Comparison of ENCODE assay signal across 8 cellular contexts in genomic region chr1:14095001-14095400, GRCh38.
DNase-seq lines count a peak whose midpoint lies in the region; ATAC-seq, FAIRE-seq and TF ChIP-seq lines count a peak whose summit lies in the region.

No MANE protein-coding gene starts in this region.

- TF ChIP-seq RAD21 in K562 (CRISPR knock-in tag; conservative IDR thresholded peaks at IDR 0.05 in 1 of 2, IDR thresholded peaks at IDR 0.05 in 1 of 2): peak; percentile 58 to 80

- DNase-seq in GM13977 (ENCODE audit: low spot score) (peak; percentile 37), NCI-H146 (lab: John Stamatoyannopoulos, UW) (peak; percentile 76), K562 (ENCODE audit: extremely low read depth in 1 of 4, low spot score in 3 of 4) (peak; percentile 57 to 63 (median 60)), neural progenitor cell (ENCODE audit: low spot score) (peak; percentile 64), T1000 (lab: John Stamatoyannopoulos, UW) (no peak), stomach (no peak)

- no peaks in the 10 kb centered on the region for H3K9me1 ChIP-seq in K562 (ENCODE audit: control insufficient read depth, insufficient read depth, low read length)

- TF ChIP-seq POLR2A in K562 (conservative IDR thresholded peaks at IDR 0.05): no peak
- no peak for TF ChIP-seq POLR2A in stomach (IDR thresholded peaks at IDR 0.05)

- POLR2A ChIA-PET in K562 (lab: Yijun Ruan, JAX): no interaction called here

- H4K20me1 ChIP-seq in K562 (replicated peaks; ENCODE audit: control insufficient read depth, insufficient read depth, low read length) (no peaks in the 10 kb centered on the region), neural progenitor cell (ENCODE audit: low read depth) (no peaks in the 10 kb centered on the region)

- intact Hi-C loops in K562 (cut with micrococcal nuclease) (no loop called here), stomach (cut with DNase I; ENCODE audit: low total_unique reads) (no loop called here)

- peaks cover 4% of the 10 kb centered on the region for H3K4me1 Mint-ChIP-seq in neural progenitor cell

- H3K27ac ChIP-seq in K562 (ENCODE audit: extremely low read depth, low read depth, low read length) (no peak overlapping the region), neural progenitor cell (no peak overlapping the region), stomach (no peak overlapping the region)

- no peaks in the 10 kb centered on the region for H3K36me3 Mint-ChIP-seq in neural progenitor cell

- no peak for TF ChIP-seq EP300 in K562 (IDR thresholded peaks at IDR 0.05; ENCODE audit: low read length)
- no peak for TF ChIP-seq EP300 in stomach (IDR thresholded peaks at IDR 0.05)

- peak; percentile 83 for FAIRE-seq in K562 (lab: Jason Lieb, UNC)

- H3F3A ChIP-seq in neural progenitor cell (ENCODE audit: low read depth): no peaks in the 10 kb centered on the region

- no TSS peak for BruUV-seq in K562 (replicated peaks; lab: Mats Ljungman, UMichigan)

- H2AFZ ChIP-seq in K562 (ENCODE audit: low read depth, low read length) (no peak overlapping the region), neural progenitor cell (replicated peaks) (no peak overlapping the region)

- peaks cover 4% of the 10 kb centered on the region for H3K9me3 Mint-ChIP-seq in neural progenitor cell

- no peak overlapping the region for H3K9ac ChIP-seq in K562 (ENCODE audit: insufficient read depth in 1 of 2, low read depth in 2 of 2, low read length in 2 of 2)
- H3K9ac ChIP-seq in neural progenitor cell: no peak overlapping the region

- H3K4me2 ChIP-seq in K562 (ENCODE audit: insufficient read depth, low read length) (no peak overlapping the region), neural progenitor cell (no peak overlapping the region)

- H3K4me3 ChIP-seq in K562 (no peak overlapping the region), neural progenitor cell (no peak overlapping the region), stomach (no peak overlapping the region)

- no peak overlapping the region for H3K4me3 Mint-ChIP-seq in neural progenitor cell

- ATAC-seq in K562 (peak; percentile 89), GM18907 (IDR thresholded peaks at IDR 0.05; ENCODE audit: unreplicated experiment) (no peak), HG03045 (IDR thresholded peaks at IDR 0.05; ENCODE audit: unreplicated experiment) (no peak)

- no peak overlapping the region for H3K27ac Mint-ChIP-seq in neural progenitor cell

- peaks cover 4% of the 10 kb centered on the region for H3K27me3 Mint-ChIP-seq in neural progenitor cell (ENCODE audit: insufficient read depth, low read depth)

- H3K27me3 ChIP-seq in K562 (ENCODE audit: control insufficient read depth in 2 of 2, insufficient read depth in 2 of 2, low read length in 2 of 2) (no peaks in the 10 kb centered on the region), neural progenitor cell (no peaks in the 10 kb centered on the region), stomach (no peaks in the 10 kb centered on the region)

- CTCF ChIA-PET in K562 (lab: Yijun Ruan, JAX; ENCODE audit: low intra/inter-chr PET ratio): interaction anchor here (1.0 kb wide), 1 partner anchor 952 kb away, joined by 3 read pairs; no protein-coding TSS in a partner anchor

- in situ Hi-C loops in GM13977 (cut with MboI; ENCODE audit: low pct_unique_long_range_greater_than_20kb, low sequenced_read_pairs, unreplicated experiment): no loop called here
- in situ Hi-C loops in K562 (cut with MboI): no loop called here

- 0% methylated on average over 3 of the region's 3 CpGs for WGBS in K562 (ENCODE audit: insufficient coverage, low coverage, missing lambda C conversion rate)
- 43 to 60% (median 46%) methylated on average over 3 of the region's 3 CpGs for WGBS in stomach, 5 donors

- no peaks in the 10 kb centered on the region for H3K4me1 ChIP-seq in K562 (replicated peaks in 1 of 2; ENCODE audit: control insufficient read depth in 2 of 2, insufficient read depth in 2 of 2, low read length in 2 of 2)
- no peaks in the 10 kb centered on the region for H3K4me1 ChIP-seq in neural progenitor cell
- H3K4me1 ChIP-seq in stomach: no peaks in the 10 kb centered on the region

- peak; percentile 37 for TF ChIP-seq CTCF in GM13977 (IDR thresholded peaks at IDR 0.05; ENCODE audit: extremely low read depth, insufficient read depth, missing control alignments)
- peak; percentile 60 to 75 (median 72) for TF ChIP-seq CTCF in K562 (IDR thresholded peaks at IDR 0.05 in 2 of 3, conservative IDR thresholded peaks at IDR 0.05 in 1 of 3; ENCODE audit: insufficient read depth in 2 of 3, low read depth in 1 of 3, low read length in 3 of 3)
- TF ChIP-seq CTCF in neural progenitor cell (IDR thresholded peaks at IDR 0.05): peak; percentile 66
- peak in 1 of 7 experiments; percentile 10 for TF ChIP-seq CTCF in stomach (IDR thresholded peaks at IDR 0.05)

- H3K9me3 ChIP-seq in K562 (replicated peaks; ENCODE audit: control insufficient read depth, insufficient read depth, low read depth, low read length): no peaks in the 10 kb centered on the region
- H3K9me3 ChIP-seq in neural progenitor cell (ENCODE audit: low read depth): peaks cover 3% of the 10 kb centered on the region
- peaks cover 0 to 13% (median 7%) of the 10 kb centered on the region in 4 donors for H3K9me3 ChIP-seq in stomach

- H3K36me3 ChIP-seq in K562 (ENCODE audit: control insufficient read depth, insufficient read depth, low read length) (no peaks in the 10 kb centered on the region), neural progenitor cell (no peaks in the 10 kb centered on the region), stomach (no peaks in the 10 kb centered on the region)

- H3K79me2 ChIP-seq in K562 (ENCODE audit: control insufficient read depth, insufficient read depth, low read length) (no peaks in the 10 kb centered on the region), neural progenitor cell (ENCODE audit: low read depth) (no peaks in the 10 kb centered on the region)

TF ChIP-seq in K562, 482 proteins besides CTCF, POLR2A, EP300 and RAD21:
- TF ChIP-seq, protein P1, sequence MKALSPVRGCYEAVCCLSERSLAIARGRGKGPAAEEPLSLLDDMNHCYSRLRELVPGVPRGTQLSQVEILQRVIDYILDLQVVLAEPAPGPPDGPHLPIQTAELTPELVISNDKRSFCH (CRISPR knock-in tag; IDR thresholded peaks at IDR 0.05): no peak
- TF ChIP-seq, protein P1 (tag; IDR thresholded peaks at IDR 0.05): no peak
- TF ChIP-seq STAG1 (CRISPR knock-in tag; IDR thresholded peaks at IDR 0.05; ENCODE audit: borderline replicate concordance) (peak; percentile 31; the same call in 1 of the 2 replicates), SMC3 (conservative IDR thresholded peaks at IDR 0.05; ENCODE audit: insufficient read depth, low read depth, low read length) (peak; percentile 43; the same call in 1 of the 2 replicates), GABPA (tag; conservative IDR thresholded peaks at IDR 0.05; ENCODE audit: low read depth) (no peak), MYC (IDR thresholded peaks at IDR 0.05; ENCODE audit: low read depth, low read length) (peak; percentile 31; the same call in 1 of the 2 replicates), MYC (CRISPR knock-in tag; IDR thresholded peaks at IDR 0.05; ENCODE audit: borderline replicate concordance, low read depth) (no peak)
- TF ChIP-seq, protein P2, sequence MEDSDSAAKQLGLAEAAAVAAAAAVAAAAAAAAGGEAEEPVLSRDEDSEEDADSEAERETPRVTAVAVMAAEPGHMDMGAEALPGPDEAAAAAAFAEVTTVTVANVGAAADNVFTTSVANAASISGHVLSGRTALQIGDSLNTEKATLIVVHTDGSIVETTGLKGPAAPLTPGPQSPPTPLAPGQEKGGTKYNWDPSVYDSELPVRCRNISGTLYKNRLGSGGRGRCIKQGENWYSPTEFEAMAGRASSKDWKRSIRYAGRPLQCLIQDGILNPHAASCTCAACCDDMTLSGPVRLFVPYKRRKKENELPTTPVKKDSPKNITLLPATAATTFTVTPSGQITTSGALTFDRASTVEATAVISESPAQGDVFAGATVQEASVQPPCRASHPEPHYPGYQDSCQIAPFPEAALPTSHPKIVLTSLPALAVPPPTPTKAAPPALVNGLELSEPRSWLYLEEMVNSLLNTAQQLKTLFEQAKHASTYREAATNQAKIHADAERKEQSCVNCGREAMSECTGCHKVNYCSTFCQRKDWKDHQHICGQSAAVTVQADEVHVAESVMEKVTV (CRISPR knock-in tag; IDR thresholded peaks at IDR 0.05): peak; percentile 54

Comparison
In these comparisons a context has a peak if more than half of its experiments do, and no peak if none do; other contexts are left out.
1. DNase-seq: peak in GM13977 (single experiment), NCI-H146 (single experiment), K562 (4 of 4) and neural progenitor cell (single experiment); none in T1000 (single experiment) and stomach (single experiment).